16 cellular contexts compared by ENCODE assay signal in the genomic region with DNA sequence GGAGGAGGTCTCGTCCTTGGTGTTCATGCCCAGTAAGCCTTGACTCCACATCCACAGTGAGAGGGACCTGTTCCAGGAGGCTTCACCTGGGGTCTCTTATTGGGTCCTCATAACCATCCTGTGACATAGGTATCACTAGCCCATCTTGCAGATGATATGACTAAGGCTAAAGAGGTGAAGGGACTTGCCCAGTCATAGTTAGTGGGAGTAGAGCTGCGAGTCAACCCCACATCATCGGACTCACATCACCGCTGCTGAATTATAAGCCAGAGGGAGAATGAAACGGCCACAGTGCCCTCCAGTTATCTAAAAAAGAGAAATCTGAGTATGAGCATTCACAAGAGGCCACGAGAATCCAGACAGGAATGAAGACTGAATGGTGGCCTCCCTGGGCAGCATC.
"Had no signal": no experiment of that assay in that cellular context is flagged by ENCODE, and none has a peak within 500 bp of the region (broad histone marks: within the 10 kb centered on the region; RNA-seq: fewer than 3 reads in every experiment).

No MANE protein-coding gene starts in this region.

- DNase-seq: activated CD4-positive, alpha-beta memory T cell treated with anti-CD3 and anti-CD28 coated beads, Interleukin-2, amount 10 ng/mL, durations not matched to agents 7 days and 5 days; activated CD4-positive, CD25-positive, alpha-beta regulatory T cell; activated naive CD4-positive, alpha-beta T cell treated with anti-CD3 and anti-CD28 coated beads, Interleukin-2, amount 50 U/mL, for 16 hours; amniotic stem cell; body of pancreas; effector memory CD4-positive, alpha-beta T cell; midbrain; naive B cell; right cardiac atrium; small intestine; T-helper 2 cell had no signal

- H3K4me1 ChIP-seq: body of pancreas, tibial nerve had no signal

- H3K36me3 ChIP-seq: neutrophil had no signal

- ATAC-seq: body of pancreas, right cardiac atrium had no signal

- H3K9me3 Mint-ChIP-seq: activated CD4-positive, alpha-beta memory T cell treated with anti-CD3 and anti-CD28 coated beads, Interleukin-2, amount 10 ng/mL, durations not matched to agents 7 days and 5 days; activated T-helper 1 cell treated with anti-CD3 and anti-CD28 coated beads, Interleukin-12 subunit alpha, Interleukin-12 subunit beta, Interleukin-2, Interleukin-4 antibody, amounts not matched to agents 30 ng/mL and 10 ng/mL and 1 ng/mL, durations not matched to agents 14 hours and 24 hours and 36 hours; central memory CD8-positive, alpha-beta T cell; naive B cell had no signal

- H3K4me3 Mint-ChIP-seq: activated CD4-positive, alpha-beta memory T cell treated with anti-CD3 and anti-CD28 coated beads, Interleukin-2, amount 10 ng/mL, durations not matched to agents 7 days and 5 days; activated T-helper 1 cell treated with anti-CD3 and anti-CD28 coated beads, Interleukin-12 subunit alpha, Interleukin-12 subunit beta, Interleukin-2, Interleukin-4 antibody, amounts not matched to agents 30 ng/mL and 10 ng/mL and 1 ng/mL, durations not matched to agents 14 hours and 24 hours and 36 hours; central memory CD8-positive, alpha-beta T cell; naive B cell had no signal

- H3K27me3 ChIP-seq: body of pancreas, neutrophil, tibial nerve had no signal

- H3K9me3 ChIP-seq: body of pancreas, neutrophil, tibial nerve had no signal

- H3K27me3 Mint-ChIP-seq: activated CD4-positive, alpha-beta memory T cell treated with anti-CD3 and anti-CD28 coated beads, Interleukin-2, amount 10 ng/mL, durations not matched to agents 7 days and 5 days; central memory CD8-positive, alpha-beta T cell; naive B cell had no signal

- H3K27ac Mint-ChIP-seq: activated CD4-positive, alpha-beta memory T cell treated with anti-CD3 and anti-CD28 coated beads, Interleukin-2, amount 10 ng/mL, durations not matched to agents 7 days and 5 days; activated T-helper 1 cell treated with anti-CD3 and anti-CD28 coated beads, Interleukin-12 subunit alpha, Interleukin-12 subunit beta, Interleukin-2, Interleukin-4 antibody, amounts not matched to agents 30 ng/mL and 10 ng/mL and 1 ng/mL, durations not matched to agents 14 hours and 24 hours and 36 hours; naive B cell had no signal

- H3K27ac ChIP-seq: body of pancreas, epithelial cell of prostate, neutrophil, tibial nerve had no signal

- H3K4me3 ChIP-seq: body of pancreas, tibial nerve had no signal
